ENCODE assay signal across 16 cellular contexts in genomic region chr5:22889714-22890113, GRCh38. TPM values are rescaled to one million over a fixed set of nuclear protein-coding genes. Genes with fewer than 3 reads are reported as not detected.
DNase-seq lines count a peak whose midpoint lies in the region; ATAC-seq, FAIRE-seq and TF ChIP-seq lines count a peak whose summit lies in the region.
"Had no signal": no experiment of that assay in that cellular context is flagged by ENCODE, and none has a peak within 500 bp of the region (broad histone marks: within the 10 kb centered on the region; RNA-seq: fewer than 3 reads in every experiment).

No MANE protein-coding gene starts in this region.

- H3K36me3 ChIP-seq in adipocyte (ENCODE audit: control insufficient read depth, insufficient read depth, low read length, severe bottlenecking) (no peaks in the 10 kb centered on the region), mucosa of descending colon (ENCODE audit: low read depth) (no peaks in the 10 kb centered on the region)
- H3K36me3 ChIP-seq: BLaER1 had no signal

- FAIRE-seq in A204.1 (lab: Jason Lieb, UNC): peak; percentile 84

- H3K4me1 ChIP-seq in adipocyte (ENCODE audit: control insufficient read depth, insufficient read depth, low read length) (peaks cover 29% of the 10 kb centered on the region), mucosa of descending colon (ENCODE audit: low read depth) (no peaks in the 10 kb centered on the region)
- H3K4me1 ChIP-seq: BLaER1 had no signal

- no peak overlapping the region for H3K4me3 ChIP-seq in adipocyte (ENCODE audit: low read length)
- H3K4me3 ChIP-seq in mucosa of descending colon: no peak overlapping the region
- H3K4me3 ChIP-seq: BLaER1 had no signal

- TF ChIP-seq CTCF in GM10248 (IDR thresholded peaks at IDR 0.05; ENCODE audit: control extremely low read depth, extremely low read depth, low read depth, missing control alignments) (peak; percentile 27), mucosa of descending colon (IDR thresholded peaks at IDR 0.05) (no peak)

- no peaks in the 10 kb centered on the region for H3K27me3 ChIP-seq in adipocyte (replicated peaks; ENCODE audit: control insufficient read depth, insufficient read depth, low read length)
- H3K27me3 ChIP-seq: BLaER1 had no signal

- intact Hi-C loops in mucosa of descending colon (cut with DNase I, micrococcal nuclease): no loop called here

- CTCF ChIA-PET in GM10248 (lab: Yijun Ruan, JAX): no interaction called here

- POLR2A ChIA-PET in GM10248 (lab: Yijun Ruan, JAX): no interaction called here

- no peaks in the 10 kb centered on the region for H3K9me3 ChIP-seq in adipocyte (ENCODE audit: control insufficient read depth, low read length)
- no peaks in the 10 kb centered on the region for H3K9me3 ChIP-seq in mucosa of descending colon
- H3K9me3 ChIP-seq: BLaER1 had no signal

- ATAC-seq in GM19455 (IDR thresholded peaks at IDR 0.05; ENCODE audit: unreplicated experiment) (no peak), mucosa of descending colon (no peak), HG03175 (IDR thresholded peaks at IDR 0.05; ENCODE audit: unreplicated experiment) (no peak)

- peak overlapping the region; percentile 44 for H3K9ac ChIP-seq in adipocyte (ENCODE audit: low read length)
- H3K9ac ChIP-seq: BLaER1 had no signal

- DNase-seq in GM10248 (ENCODE audit: extremely low spot score) (no peak), NCI-H2171 (lab: John Stamatoyannopoulos, UW) (peak; percentile 22), adipocyte (ENCODE audit: low read depth) (no peak), OCI-M2 (lab: John Stamatoyannopoulos, UW; ENCODE audit: unreplicated experiment) (no peak), mucosa of descending colon (no peak)
- DNase-seq: activated CD4-positive, alpha-beta T cell treated with anti-CD3 and anti-CD28 coated beads, Interleukin-2, amount 50 U/mL, for 4 hours; activated naive CD4-positive, alpha-beta T cell treated with anti-CD3 and anti-CD28 coated beads for 36 hours; foreskin fibroblast; GOT3; nucleus accumbens; T-helper 1 cell had no signal

RNA-seq across cellular contexts. Expression of gene CDH12, which starts 36.6 kb away (rescaled TPM):
- under 1 TPM in 1 of 3 donors, not detected in 2; 0.14 TPM for total RNA-seq in mucosa of descending colon
- total RNA-seq: activated naive CD4-positive, alpha-beta T cell treated with anti-CD3 and anti-CD28 coated beads for 36 hours; kidney epithelial cell had no signal
